In the genomic region with DNA sequence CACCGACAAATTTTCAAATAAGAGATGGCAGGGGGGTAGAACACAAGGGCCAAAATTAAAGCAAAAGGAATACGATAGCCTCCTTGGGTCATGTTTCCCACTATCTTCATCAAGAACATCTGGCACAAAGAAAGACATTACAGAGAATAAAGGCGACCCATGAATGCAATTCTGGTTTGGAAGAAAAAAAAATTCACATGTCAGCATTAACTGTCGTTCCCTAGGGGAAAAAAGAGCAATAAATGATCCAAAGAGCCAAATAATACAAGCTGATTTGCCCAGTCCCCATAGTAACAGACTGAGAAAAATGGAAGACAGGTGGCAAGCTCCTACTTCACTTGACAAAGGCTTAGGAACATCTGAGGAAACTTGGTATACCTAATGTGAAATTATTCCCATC, we compare ENCODE assay signal across 33 cellular contexts.
"Had no signal": no experiment of that assay in that cellular context is flagged by ENCODE, and none has a peak within 500 bp of the region (broad histone marks: within the 10 kb centered on the region; RNA-seq: fewer than 3 reads in every experiment).

No MANE protein-coding gene starts in this region.

- FAIRE-seq: astrocyte, frontal cortex, islet of Langerhans, small intestine, TTC549, urothelium cell line had no signal

- H3K27ac ChIP-seq: brain microvascular endothelial cell, coronary artery, dorsolateral prefrontal cortex, left ventricle myocardium inferior, ovary, sigmoid colon, thoracic aorta, WERI-Rb-1 had no signal

- H3K36me3 ChIP-seq: brain microvascular endothelial cell, left ventricle myocardium inferior, ovary, sigmoid colon, thoracic aorta had no signal

- H3K27me3 Mint-ChIP-seq: activated CD4-positive, alpha-beta memory T cell treated with anti-CD3 and anti-CD28 coated beads, Interleukin-2, amount 10 ng/mL, durations not matched to agents 7 days and 5 days; activated CD4-positive, alpha-beta T cell treated with anti-CD3 and anti-CD28 coated beads, Interleukin-2, amount 10 ng/mL, durations not matched to agents 24 days and 14 days; activated T-cell treated with anti-CD3 and anti-CD28 coated beads, Interleukin-2, amount 50 U/mL, for 24 hours; naive B cell; progenitor cell of endocrine pancreas; stimulated activated naive CD8-positive, alpha-beta T cell treated with anti-CD3 and anti-CD28 coated beads, Interleukin-15, Interleukin-2, amounts not matched to agents 100 ng/mL and 50 ng/mL, for 24 hours had no signal

- H3K27me3 ChIP-seq: brain microvascular endothelial cell, dorsolateral prefrontal cortex, ovary, sigmoid colon had no signal

- ATAC-seq: stimulated activated effector memory CD8-positive, alpha-beta T cell treated with anti-CD3 and anti-CD28 coated beads, Interleukin-12 subunit alpha, Interleukin-12 subunit beta, amount 100 ng/mL, for 72 hours had no signal

- H3K9me3 ChIP-seq: left ventricle myocardium inferior, ovary, sigmoid colon, thoracic aorta had no signal

- DNase-seq: activated CD4-positive, alpha-beta memory T cell treated with anti-CD3 and anti-CD28 coated beads, Interleukin-2, amount 10 ng/mL, durations not matched to agents 7 days and 5 days; activated CD4-positive, alpha-beta T cell treated with anti-CD3 and anti-CD28 coated beads, Interleukin-2, amount 10 ng/mL, durations not matched to agents 24 days and 14 days; activated CD4-positive, CD25-positive, alpha-beta regulatory T cell treated with anti-CD3 and anti-CD28 coated beads, Interleukin-2, amount 50 U/mL, for 72 hours; activated CD8-positive, alpha-beta memory T cell treated with anti-CD3 and anti-CD28 coated beads, Interleukin-2, amount 50 U/mL, for 48 hours; activated gamma-delta T cell treated with Interleukin-2 at 50 U/mL for 16 hours; activated naive CD4-positive, alpha-beta T cell treated with anti-CD3 and anti-CD28 coated beads, Interleukin-2, amount 50 U/mL, for 16 hours; activated T-cell treated with anti-CD3 and anti-CD28 coated beads, Interleukin-2, amount 50 U/mL, for 24 hours; amniotic stem cell; brain microvascular endothelial cell; dorsolateral prefrontal cortex; effector memory CD4-positive, alpha-beta T cell; left ventricle myocardium inferior; naive B cell; nephron progenitor cell; ovary; retina; sigmoid colon; small intestine; stimulated activated CD4-positive, alpha-beta T cell treated with anti-CD3 and anti-CD28 coated beads, Interleukin-4, amount 100 ng/mL, for 24 hours; trophoblast cell; WERI-Rb-1 had no signal

- H3K36me3 Mint-ChIP-seq: naive B cell had no signal

- H3K27ac Mint-ChIP-seq: activated CD4-positive, alpha-beta memory T cell treated with anti-CD3 and anti-CD28 coated beads, Interleukin-2, amount 10 ng/mL, durations not matched to agents 7 days and 5 days; activated CD4-positive, alpha-beta T cell treated with anti-CD3 and anti-CD28 coated beads, Interleukin-2, amount 10 ng/mL, durations not matched to agents 24 days and 14 days; activated T-cell treated with anti-CD3 and anti-CD28 coated beads, Interleukin-2, amount 50 U/mL, for 24 hours; mesothelial cell of epicardium; naive B cell; nephron progenitor cell; progenitor cell of endocrine pancreas; stimulated activated effector memory CD8-positive, alpha-beta T cell treated with anti-CD3 and anti-CD28 coated beads, Interleukin-12 subunit alpha, Interleukin-12 subunit beta, amount 100 ng/mL, for 72 hours; stimulated activated naive CD8-positive, alpha-beta T cell treated with anti-CD3 and anti-CD28 coated beads, Interleukin-15, Interleukin-2, amounts not matched to agents 100 ng/mL and 50 ng/mL, for 24 hours had no signal

- H3K9me3 Mint-ChIP-seq: activated CD4-positive, alpha-beta memory T cell treated with anti-CD3 and anti-CD28 coated beads, Interleukin-2, amount 10 ng/mL, durations not matched to agents 7 days and 5 days; activated CD4-positive, alpha-beta T cell treated with anti-CD3 and anti-CD28 coated beads, Interleukin-2, amount 10 ng/mL, durations not matched to agents 24 days and 14 days; activated T-cell treated with anti-CD3 and anti-CD28 coated beads, Interleukin-2, amount 50 U/mL, for 24 hours; mesothelial cell of epicardium; naive B cell; stimulated activated effector memory CD8-positive, alpha-beta T cell treated with anti-CD3 and anti-CD28 coated beads, Interleukin-12 subunit alpha, Interleukin-12 subunit beta, amount 100 ng/mL, for 72 hours; stimulated activated naive CD8-positive, alpha-beta T cell treated with anti-CD3 and anti-CD28 coated beads, Interleukin-15, Interleukin-2, amounts not matched to agents 100 ng/mL and 50 ng/mL, for 24 hours had no signal

- H3K4me3 ChIP-seq: coronary artery, dorsolateral prefrontal cortex, left ventricle myocardium inferior, lung, ovary, sigmoid colon, thoracic aorta had no signal

- H3K4me3 Mint-ChIP-seq: activated CD4-positive, alpha-beta memory T cell treated with anti-CD3 and anti-CD28 coated beads, Interleukin-2, amount 10 ng/mL, durations not matched to agents 7 days and 5 days; activated CD4-positive, alpha-beta T cell treated with anti-CD3 and anti-CD28 coated beads, Interleukin-2, amount 10 ng/mL, durations not matched to agents 24 days and 14 days; activated T-cell treated with anti-CD3 and anti-CD28 coated beads, Interleukin-2, amount 50 U/mL, for 24 hours; mesothelial cell of epicardium; nephron progenitor cell; stimulated activated effector memory CD8-positive, alpha-beta T cell treated with anti-CD3 and anti-CD28 coated beads, Interleukin-12 subunit alpha, Interleukin-12 subunit beta, amount 100 ng/mL, for 72 hours; stimulated activated naive CD8-positive, alpha-beta T cell treated with anti-CD3 and anti-CD28 coated beads, Interleukin-15, Interleukin-2, amounts not matched to agents 100 ng/mL and 50 ng/mL, for 24 hours had no signal
